1 cellular context compared by ENCODE assay signal in the genomic region with DNA sequence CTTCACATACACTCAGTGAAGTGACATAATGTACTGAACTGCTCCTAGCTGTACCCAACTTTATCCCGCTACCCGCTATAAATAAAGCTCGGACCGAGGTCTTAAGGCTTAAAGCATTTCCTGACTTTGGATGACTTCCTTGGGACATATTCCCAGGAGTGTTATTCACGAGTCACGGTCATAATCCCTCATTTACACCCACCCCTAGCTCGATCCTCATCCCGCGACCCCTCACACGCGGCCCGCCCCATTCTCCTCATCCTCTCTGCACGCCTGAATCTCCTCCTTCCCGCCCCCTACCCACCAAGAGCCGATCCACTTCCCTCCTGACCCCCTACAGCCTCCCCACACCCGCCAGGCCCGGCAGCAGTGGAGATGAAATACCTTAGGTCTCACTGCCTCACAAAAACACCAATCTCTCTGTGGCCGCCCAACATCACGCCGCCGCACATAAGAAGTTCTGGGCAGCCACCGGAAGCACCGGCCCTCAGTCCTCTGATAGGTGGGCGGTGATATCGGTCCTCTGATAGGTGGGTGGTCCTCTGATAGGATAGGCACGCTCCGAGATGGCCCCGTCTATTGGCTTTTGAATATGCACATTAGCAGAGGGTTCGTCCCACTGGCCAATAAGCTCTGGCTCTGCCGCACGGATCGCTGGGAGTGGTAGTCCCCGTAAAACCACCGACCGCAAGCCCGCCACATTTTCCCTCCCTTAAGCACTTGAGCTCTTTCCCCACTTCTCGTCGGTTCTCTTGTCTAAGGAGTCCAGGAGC.
TF ChIP-seq lines count a peak whose summit lies in the region.

TSS of gene WDCP (minus strand) at position 462 of the 773 bp plus-strand sequence. CDS start 7,897 bp downstream, outside the sequence.

TF ChIP-seq in HepG2, 621 proteins besides CTCF, POLR2A, EP300 and RAD21 (continued from another document and continues in another):
- TF ChIP-seq ZBTB37 (CRISPR knock-in tag; IDR thresholded peaks at IDR 0.05) (no peak), ZNF160 (CRISPR knock-in tag; IDR thresholded peaks at IDR 0.05) (peak; percentile 90), SP5 (CRISPR knock-in tag; IDR thresholded peaks at IDR 0.05; ENCODE audit: borderline replicate concordance, low read depth) (no peak), RBFOX2 (IDR thresholded peaks at IDR 0.05; ENCODE audit: low read depth, low read length) (peak; percentile 70), NR2F6 (IDR thresholded peaks at IDR 0.05) (no peak), NR2F6 (CRISPR knock-in tag; IDR thresholded peaks at IDR 0.05) (no peak), SNAPC2 (CRISPR knock-in tag; IDR thresholded peaks at IDR 0.05) (0 out of 2 replicates have a peak, but pooled peaks have one; percentile 34), ZMAT5 (CRISPR knock-in tag; IDR thresholded peaks at IDR 0.05; ENCODE audit: borderline replicate concordance, low read depth) (no peak), ZNF607 (CRISPR knock-in tag; IDR thresholded peaks at IDR 0.05; ENCODE audit: borderline replicate concordance) (no peak), NR1H2 (CRISPR knock-in tag; IDR thresholded peaks at IDR 0.05; ENCODE audit: borderline replicate concordance, low read depth) (no peak), JUND (CRISPR knock-in tag; IDR thresholded peaks at IDR 0.05) (no peak), ZNF674 (CRISPR knock-in tag; IDR thresholded peaks at IDR 0.05; ENCODE audit: low read depth) (no peak), JARID2 (CRISPR knock-in tag; IDR thresholded peaks at IDR 0.05; ENCODE audit: insufficient replicate concordance) (no peak), MATR3 (CRISPR knock-in tag; IDR thresholded peaks at IDR 0.05) (no peak), ZNF263 (CRISPR knock-in tag; IDR thresholded peaks at IDR 0.05) (no peak), CHD2 (IDR thresholded peaks at IDR 0.05; ENCODE audit: low read depth, low read length) (peak; percentile 63), POLR2G (IDR thresholded peaks at IDR 0.05; ENCODE audit: low read depth, low read length) (peak; percentile 95), ELF3 (CRISPR knock-in tag; IDR thresholded peaks at IDR 0.05) (no peak), FOXO1 (CRISPR knock-in tag; IDR thresholded peaks at IDR 0.05) (no peak), TBX3 (IDR thresholded peaks at IDR 0.05; ENCODE audit: borderline replicate concordance) (no peak), TEAD2 (CRISPR knock-in tag; IDR thresholded peaks at IDR 0.05) (no peak), HNF1B (CRISPR knock-in tag; IDR thresholded peaks at IDR 0.05) (no peak; the same call in 1 of the 2 replicates), RBM22 (optimal IDR thresholded peaks at IDR 0.05; ENCODE audit: low read length) (no peak), ZNF138 (CRISPR knock-in tag; IDR thresholded peaks at IDR 0.05; ENCODE audit: low read depth) (no peak), LCORL (IDR thresholded peaks at IDR 0.05) (no peak), LCORL (CRISPR knock-in tag; IDR thresholded peaks at IDR 0.05) (peak; percentile 27; the same call in 1 of the 2 replicates), ZBTB8A (CRISPR knock-in tag; IDR thresholded peaks at IDR 0.05; ENCODE audit: borderline replicate concordance, low read depth) (no peak), NR2F1 (CRISPR knock-in tag; IDR thresholded peaks at IDR 0.05) (no peak), SALL2 (CRISPR knock-in tag; IDR thresholded peaks at IDR 0.05) (peak; percentile 91), ZFY (CRISPR knock-in tag; IDR thresholded peaks at IDR 0.05) (peak; percentile 85), NRL (CRISPR knock-in tag; IDR thresholded peaks at IDR 0.05; ENCODE audit: borderline replicate concordance) (peak; percentile 21; the same call in 1 of the 2 replicates), ZNF207 (IDR thresholded peaks at IDR 0.05; ENCODE audit: borderline replicate concordance) (no peak), ARNT (IDR thresholded peaks at IDR 0.05) (no peak), ZNF749 (CRISPR knock-in tag; IDR thresholded peaks at IDR 0.05; ENCODE audit: borderline replicate concordance) (0 out of 2 replicates have a peak, but pooled peaks have one; percentile 70), ZMYM2 (CRISPR knock-in tag; IDR thresholded peaks at IDR 0.05) (no peak), ZFP90 (CRISPR knock-in tag; IDR thresholded peaks at IDR 0.05; ENCODE audit: borderline replicate concordance) (peak; percentile 94), AHR (CRISPR knock-in tag; IDR thresholded peaks at IDR 0.05) (peak; percentile 83), ZNF264 (CRISPR knock-in tag; IDR thresholded peaks at IDR 0.05) (0 out of 2 replicates have a peak, but pooled peaks have one; percentile 57), TP53 (CRISPR knock-in tag; conservative IDR thresholded peaks at IDR 0.05) (0 out of 2 replicates have a peak, but pooled peaks have one; percentile 20), RBM39 (IDR thresholded peaks at IDR 0.05; ENCODE audit: low read depth, low read length, poor library complexity, severe bottlenecking) (peak; percentile 45)
- TF ChIP-seq, protein P1, sequence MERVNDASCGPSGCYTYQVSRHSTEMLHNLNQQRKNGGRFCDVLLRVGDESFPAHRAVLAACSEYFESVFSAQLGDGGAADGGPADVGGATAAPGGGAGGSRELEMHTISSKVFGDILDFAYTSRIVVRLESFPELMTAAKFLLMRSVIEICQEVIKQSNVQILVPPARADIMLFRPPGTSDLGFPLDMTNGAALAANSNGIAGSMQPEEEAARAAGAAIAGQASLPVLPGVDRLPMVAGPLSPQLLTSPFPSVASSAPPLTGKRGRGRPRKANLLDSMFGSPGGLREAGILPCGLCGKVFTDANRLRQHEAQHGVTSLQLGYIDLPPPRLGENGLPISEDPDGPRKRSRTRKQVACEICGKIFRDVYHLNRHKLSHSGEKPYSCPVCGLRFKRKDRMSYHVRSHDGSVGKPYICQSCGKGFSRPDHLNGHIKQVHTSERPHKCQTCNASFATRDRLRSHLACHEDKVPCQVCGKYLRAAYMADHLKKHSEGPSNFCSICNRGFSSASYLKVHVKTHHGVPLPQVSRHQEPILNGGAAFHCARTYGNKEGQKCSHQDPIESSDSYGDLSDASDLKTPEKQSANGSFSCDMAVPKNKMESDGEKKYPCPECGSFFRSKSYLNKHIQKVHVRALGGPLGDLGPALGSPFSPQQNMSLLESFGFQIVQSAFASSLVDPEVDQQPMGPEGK (CRISPR knock-in tag; IDR thresholded peaks at IDR 0.05), result no peak; the same call in none of the 2 replicates
- TF ChIP-seq, protein P2, sequence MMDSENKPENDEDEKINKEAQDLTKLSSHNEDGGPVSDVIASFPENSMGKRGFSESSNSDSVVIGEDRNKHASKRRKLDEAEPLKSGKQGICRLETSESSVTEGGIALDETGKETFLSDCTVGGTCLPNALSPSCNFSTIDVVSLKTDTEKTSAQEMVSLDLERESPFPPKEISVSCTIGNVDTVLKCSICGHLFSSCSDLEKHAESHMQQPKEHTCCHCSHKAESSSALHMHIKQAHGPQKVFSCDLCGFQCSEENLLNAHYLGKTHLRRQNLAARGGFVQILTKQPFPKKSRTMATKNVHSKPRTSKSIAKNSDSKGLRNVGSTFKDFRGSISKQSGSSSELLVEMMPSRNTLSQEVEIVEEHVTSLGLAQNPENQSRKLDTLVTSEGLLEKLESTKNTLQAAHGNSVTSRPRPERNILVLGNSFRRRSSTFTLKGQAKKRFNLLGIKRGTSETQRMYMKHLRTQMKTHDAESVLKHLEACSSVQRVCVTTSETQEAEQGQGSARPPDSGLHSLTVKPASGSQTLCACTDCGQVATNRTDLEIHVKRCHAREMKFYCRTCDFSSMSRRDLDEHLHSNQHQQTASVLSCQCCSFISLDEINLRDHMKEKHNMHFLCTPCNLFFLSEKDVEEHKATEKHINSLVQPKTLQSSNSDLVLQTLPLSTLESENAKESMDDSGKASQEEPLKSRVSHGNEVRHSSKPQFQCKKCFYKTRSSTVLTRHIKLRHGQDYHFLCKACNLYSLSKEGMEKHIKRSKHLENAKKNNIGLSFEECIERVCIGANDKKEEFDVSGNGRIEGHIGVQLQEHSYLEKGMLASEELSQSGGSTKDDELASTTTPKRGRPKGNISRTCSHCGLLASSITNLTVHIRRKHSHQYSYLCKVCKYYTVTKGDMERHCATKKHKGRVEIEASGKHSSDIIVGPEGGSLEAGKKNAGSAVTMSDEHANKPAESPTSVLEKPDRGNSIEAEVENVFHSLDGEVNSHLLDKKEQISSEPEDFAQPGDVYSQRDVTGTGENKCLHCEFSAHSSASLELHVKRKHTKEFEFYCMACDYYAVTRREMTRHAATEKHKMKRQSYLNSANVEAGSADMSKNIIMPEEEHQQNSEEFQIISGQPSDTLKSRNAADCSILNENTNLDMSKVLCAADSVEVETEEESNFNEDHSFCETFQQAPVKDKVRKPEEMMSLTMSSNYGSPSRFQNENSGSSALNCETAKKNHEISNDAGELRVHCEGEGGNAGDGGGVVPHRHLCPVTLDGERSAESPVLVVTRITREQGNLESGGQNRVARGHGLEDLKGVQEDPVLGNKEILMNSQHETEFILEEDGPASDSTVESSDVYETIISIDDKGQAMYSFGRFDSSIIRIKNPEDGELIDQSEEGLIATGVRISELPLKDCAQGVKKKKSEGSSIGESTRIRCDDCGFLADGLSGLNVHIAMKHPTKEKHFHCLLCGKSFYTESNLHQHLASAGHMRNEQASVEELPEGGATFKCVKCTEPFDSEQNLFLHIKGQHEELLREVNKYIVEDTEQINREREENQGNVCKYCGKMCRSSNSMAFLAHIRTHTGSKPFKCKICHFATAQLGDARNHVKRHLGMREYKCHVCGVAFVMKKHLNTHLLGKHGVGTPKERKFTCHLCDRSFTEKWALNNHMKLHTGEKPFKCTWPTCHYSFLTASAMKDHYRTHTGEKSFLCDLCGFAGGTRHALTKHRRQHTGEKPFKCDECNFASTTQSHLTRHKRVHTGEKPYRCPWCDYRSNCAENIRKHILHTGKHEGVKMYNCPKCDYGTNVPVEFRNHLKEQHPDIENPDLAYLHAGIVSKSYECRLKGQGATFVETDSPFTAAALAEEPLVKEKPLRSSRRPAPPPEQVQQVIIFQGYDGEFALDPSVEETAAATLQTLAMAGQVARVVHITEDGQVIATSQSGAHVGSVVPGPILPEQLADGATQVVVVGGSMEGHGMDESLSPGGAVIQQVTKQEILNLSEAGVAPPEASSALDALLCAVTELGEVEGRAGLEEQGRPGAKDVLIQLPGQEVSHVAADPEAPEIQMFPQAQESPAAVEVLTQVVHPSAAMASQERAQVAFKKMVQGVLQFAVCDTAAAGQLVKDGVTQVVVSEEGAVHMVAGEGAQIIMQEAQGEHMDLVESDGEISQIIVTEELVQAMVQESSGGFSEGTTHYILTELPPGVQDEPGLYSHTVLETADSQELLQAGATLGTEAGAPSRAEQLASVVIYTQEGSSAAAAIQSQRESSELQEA (CRISPR knock-in tag; IDR thresholded peaks at IDR 0.05; ENCODE audit: not compliant biosample characterization), result peak; percentile 82
- TF ChIP-seq, protein P3, sequence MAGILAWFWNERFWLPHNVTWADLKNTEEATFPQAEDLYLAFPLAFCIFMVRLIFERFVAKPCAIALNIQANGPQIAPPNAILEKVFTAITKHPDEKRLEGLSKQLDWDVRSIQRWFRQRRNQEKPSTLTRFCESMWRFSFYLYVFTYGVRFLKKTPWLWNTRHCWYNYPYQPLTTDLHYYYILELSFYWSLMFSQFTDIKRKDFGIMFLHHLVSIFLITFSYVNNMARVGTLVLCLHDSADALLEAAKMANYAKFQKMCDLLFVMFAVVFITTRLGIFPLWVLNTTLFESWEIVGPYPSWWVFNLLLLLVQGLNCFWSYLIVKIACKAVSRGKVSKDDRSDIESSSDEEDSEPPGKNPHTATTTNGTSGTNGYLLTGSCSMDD (CRISPR knock-in tag; IDR thresholded peaks at IDR 0.05), result no peak
- TF ChIP-seq, protein P4, sequence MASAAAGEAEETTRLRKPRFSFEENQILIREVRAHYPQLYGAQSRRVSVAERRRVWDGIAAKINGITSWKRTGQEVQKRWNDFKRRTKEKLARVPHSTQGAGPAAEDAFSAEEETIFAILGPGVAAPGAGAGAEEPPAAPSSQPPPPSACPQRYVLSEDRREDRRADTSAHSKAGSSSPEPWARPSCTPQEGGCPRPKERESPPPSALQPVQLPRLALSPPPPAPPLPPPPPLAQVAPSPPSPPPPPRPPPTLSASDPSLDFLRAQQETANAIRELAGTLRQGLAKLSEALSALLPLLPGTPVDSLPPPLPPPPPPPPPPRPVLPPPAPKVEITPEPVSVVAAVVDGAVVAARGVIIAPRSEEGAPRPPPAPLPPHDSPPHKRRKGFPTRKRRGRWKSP (CRISPR knock-in tag; IDR thresholded peaks at IDR 0.05), result no peak
- TF ChIP-seq, protein P5, sequence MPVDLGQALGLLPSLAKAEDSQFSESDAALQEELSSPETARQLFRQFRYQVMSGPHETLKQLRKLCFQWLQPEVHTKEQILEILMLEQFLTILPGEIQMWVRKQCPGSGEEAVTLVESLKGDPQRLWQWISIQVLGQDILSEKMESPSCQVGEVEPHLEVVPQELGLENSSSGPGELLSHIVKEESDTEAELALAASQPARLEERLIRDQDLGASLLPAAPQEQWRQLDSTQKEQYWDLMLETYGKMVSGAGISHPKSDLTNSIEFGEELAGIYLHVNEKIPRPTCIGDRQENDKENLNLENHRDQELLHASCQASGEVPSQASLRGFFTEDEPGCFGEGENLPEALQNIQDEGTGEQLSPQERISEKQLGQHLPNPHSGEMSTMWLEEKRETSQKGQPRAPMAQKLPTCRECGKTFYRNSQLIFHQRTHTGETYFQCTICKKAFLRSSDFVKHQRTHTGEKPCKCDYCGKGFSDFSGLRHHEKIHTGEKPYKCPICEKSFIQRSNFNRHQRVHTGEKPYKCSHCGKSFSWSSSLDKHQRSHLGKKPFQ (CRISPR knock-in tag; IDR thresholded peaks at IDR 0.05; ENCODE audit: insufficient replicate concordance), result peak; percentile 63
